ENCODE assay signal across 13 cellular contexts in genomic region chr9:18768951-18769622, GRCh38.
DNase-seq lines count a peak whose midpoint lies in the region; ATAC-seq and TF ChIP-seq lines count a peak whose summit lies in the region.
"Had no signal": no experiment of that assay in that cellular context is flagged by ENCODE, and none has a peak within 500 bp of the region (broad histone marks: within the 10 kb centered on the region; RNA-seq: fewer than 3 reads in every experiment).

No MANE protein-coding gene starts in this region.

- DNase-seq in islet precursor cell (no peak), left ventricle myocardium superior (no peak), WERI-Rb-1 (no peak)
- no peak for DNase-seq in activated T-cell treated with anti-CD3 and anti-CD28 coated beads, Interleukin-2, amount 50 U/mL, for 24 hours
- DNase-seq: DND-41, H9, NCI-H2227 treated with DMSO at 0.1 percent for 48 hours had no signal

- ATAC-seq in GM18498 (IDR thresholded peaks at IDR 0.05; ENCODE audit: unreplicated experiment) (peak; percentile 95), GM19463 (IDR thresholded peaks at IDR 0.05; ENCODE audit: unreplicated experiment) (peak; percentile 87), HG02870 (IDR thresholded peaks at IDR 0.05; ENCODE audit: unreplicated experiment) (peak; percentile 95), HG03520 (IDR thresholded peaks at IDR 0.05; ENCODE audit: unreplicated experiment) (peak; percentile 84), left ventricle myocardium superior (no peak)
- ATAC-seq: Right ventricle myocardium inferior, WTC11 had no signal

- intact Hi-C loops in left ventricle myocardium superior (cut with micrococcal nuclease), result no loop called here

- H3K4me3 ChIP-seq in WERI-Rb-1 (ENCODE audit: low read depth, low read length), result no peak overlapping the region

- TF ChIP-seq CTCF in WERI-Rb-1 (IDR thresholded peaks at IDR 0.05; ENCODE audit: low read depth, low read length), result no peak

- H3K36me3 Mint-ChIP-seq in activated T-cell treated with anti-CD3 and anti-CD28 coated beads, Interleukin-2, amount 50 U/mL, for 24 hours (ENCODE audit: low read depth), result no peaks in the 10 kb centered on the region
- H3K36me3 Mint-ChIP-seq: WTC11 had no signal

- no peak overlapping the region for H3K4me3 Mint-ChIP-seq in activated T-cell treated with anti-CD3 and anti-CD28 coated beads, Interleukin-2, amount 50 U/mL, for 24 hours
- H3K4me3 Mint-ChIP-seq: H9, WTC11 had no signal

- H3K9me3 Mint-ChIP-seq in activated T-cell treated with anti-CD3 and anti-CD28 coated beads, Interleukin-2, amount 50 U/mL, for 24 hours, result no peaks in the 10 kb centered on the region
- H3K9me3 Mint-ChIP-seq: H9, WTC11 had no signal

- H3K27ac ChIP-seq in WERI-Rb-1, result no peak overlapping the region

- no peaks in the 10 kb centered on the region for H3K27me3 ChIP-seq in WERI-Rb-1 (ENCODE audit: insufficient read depth, low read depth, severe bottlenecking)

- H3K4me1 Mint-ChIP-seq in activated T-cell treated with anti-CD3 and anti-CD28 coated beads, Interleukin-2, amount 50 U/mL, for 24 hours (ENCODE audit: low read depth), result no peaks in the 10 kb centered on the region
- H3K4me1 Mint-ChIP-seq: WTC11 had no signal

- H3K9me3 ChIP-seq in WERI-Rb-1 (ENCODE audit: severe bottlenecking), result no peaks in the 10 kb centered on the region

- H3K27ac Mint-ChIP-seq in activated T-cell treated with anti-CD3 and anti-CD28 coated beads, Interleukin-2, amount 50 U/mL, for 24 hours, result no peak overlapping the region
- H3K27ac Mint-ChIP-seq: H9, WTC11 had no signal

- H3K36me3 ChIP-seq in WERI-Rb-1, result no peaks in the 10 kb centered on the region

- H3K27me3 Mint-ChIP-seq in activated T-cell treated with anti-CD3 and anti-CD28 coated beads, Interleukin-2, amount 50 U/mL, for 24 hours, result peaks cover 14% of the 10 kb centered on the region
